Comparison of ENCODE assay signal across 11 cellular contexts in the genomic region with DNA sequence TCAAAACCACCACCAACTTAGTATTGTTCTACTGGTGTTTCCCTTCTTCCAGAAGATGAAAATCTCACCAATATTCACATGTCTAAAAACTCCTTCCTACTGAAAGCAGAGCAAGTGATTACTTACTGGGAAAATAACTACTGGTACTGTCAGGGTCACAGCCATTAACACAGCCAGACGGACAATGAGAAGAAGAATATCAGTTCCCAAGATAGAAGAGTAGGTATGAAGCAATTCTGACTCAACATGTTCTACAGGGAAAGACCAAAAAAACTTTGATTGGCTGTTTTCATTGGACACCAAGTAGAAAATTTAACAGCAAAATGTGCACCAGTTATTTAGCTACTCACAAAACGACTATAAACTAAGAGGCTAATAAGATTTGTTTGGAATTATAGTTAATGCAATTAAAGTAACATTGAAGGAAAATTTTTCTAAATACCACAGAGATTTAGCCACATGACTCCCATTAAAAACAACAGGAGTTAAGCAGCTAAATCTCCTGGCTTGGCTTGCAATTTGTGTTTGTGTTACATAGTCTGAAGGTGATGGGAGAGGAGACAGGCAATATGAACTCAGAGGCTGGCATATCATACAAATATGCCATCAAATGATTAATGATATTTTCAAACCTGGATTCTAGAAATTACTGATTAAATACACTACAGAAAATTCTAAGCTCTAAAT. TPM values are rescaled to one million over a fixed set of nuclear protein-coding genes. Genes with fewer than 3 reads are reported as not detected.
DNase-seq lines count a peak whose midpoint lies in the region; ATAC-seq, FAIRE-seq and TF ChIP-seq lines count a peak whose summit lies in the region.
"Had no signal": no experiment of that assay in that cellular context is flagged by ENCODE, and none has a peak within 500 bp of the region (broad histone marks: within the 10 kb centered on the region; RNA-seq: fewer than 3 reads in every experiment).

No MANE protein-coding gene starts in this region.

- no peak overlapping the region for H3K4me3 Mint-ChIP-seq in CD14-positive monocyte
- H3K4me3 Mint-ChIP-seq in natural killer cell treated with Interleukin-12 subunit alpha and Interleukin-12 subunit beta and Interleukin-15 and Interleukin-18, amount 100 ng/mL, for 72 hours: peak overlapping the region; percentile 8

- no peak overlapping the region for H3K4me2 ChIP-seq in GM12878 (ENCODE audit: control insufficient read depth, insufficient read depth)

- in situ Hi-C loops in GM12878 (cut with MboI): no loop called here

- BruUV-seq in GM12878 (replicated peaks; lab: Mats Ljungman, UMichigan): no TSS peak

- H3K36me3 ChIP-seq in GM12878 (ENCODE audit: control insufficient read depth in 2 of 2, insufficient read depth in 2 of 2, low read length in 1 of 2): peaks cover 6 to 57% of the 10 kb centered on the region in 2 experiments

- peaks cover 36% of the 10 kb centered on the region for H3K4me1 ChIP-seq in GM12878 (ENCODE audit: control insufficient read depth, insufficient read depth, low read length)

- 0% methylated on average over 2 of the region's 2 CpGs for WGBS in GM12878 (ENCODE audit: insufficient coverage, insufficient replicate concordance, low lambda C conversion rate, missing lambda C conversion rate)

- H3K27me3 Mint-ChIP-seq in CD14-positive monocyte (ENCODE audit: low read depth in 3 of 3): no peaks in the 10 kb centered on the region
- H3K27me3 Mint-ChIP-seq in natural killer cell treated with Interleukin-12 subunit alpha and Interleukin-12 subunit beta and Interleukin-15 and Interleukin-18, amount 100 ng/mL, for 72 hours: no peaks in the 10 kb centered on the region

- H3K4me3 ChIP-seq in GM12878: peak overlapping the region; percentile 23; the same call in 1 of the 2 replicates

- FAIRE-seq in GM12878 (lab: Jason Lieb, UNC): peak; percentile 31
- FAIRE-seq: endometrium had no signal

- no peak for TF ChIP-seq RAD21 in GM12878 (IDR thresholded peaks at IDR 0.05; ENCODE audit: insufficient read depth, low read depth, low read length)

- intact Hi-C loops in CD14-positive monocyte (cut with micrococcal nuclease) (no loop called here), GM12878 (cut with micrococcal nuclease; ENCODE audit: unreplicated experiment) (no loop called here)

- H4K20me1 ChIP-seq in GM12878 (ENCODE audit: control insufficient read depth, insufficient read depth): no peaks in the 10 kb centered on the region

- no peak overlapping the region for H3K9ac ChIP-seq in GM12878 (ENCODE audit: control insufficient read depth, insufficient read depth, low read length)

- no peaks in the 10 kb centered on the region for H3K9me3 ChIP-seq in GM12878 (replicated peaks; ENCODE audit: control insufficient read depth, insufficient read depth, low read length)

- H3K9me3 Mint-ChIP-seq in CD14-positive monocyte: no peaks in the 10 kb centered on the region
- H3K9me3 Mint-ChIP-seq in natural killer cell treated with Interleukin-12 subunit alpha and Interleukin-12 subunit beta and Interleukin-15 and Interleukin-18, amount 100 ng/mL, for 72 hours: no peaks in the 10 kb centered on the region

- no peak for TF ChIP-seq POLR2A in GM12878 (IDR thresholded peaks at IDR 0.05; ENCODE audit: low read depth, low read length)

- RAD21 ChIA-PET in GM12878 (lab: Charles Lee; ENCODE audit: unreplicated experiment): interaction anchor here (0.9 to 3.6 kb wide), 5 partner anchors 23 to 298 kb away, joined by 3 to 13 read pairs (median 12); no protein-coding TSS in a partner anchor

- TF ChIP-seq EP300 in GM12878 (IDR thresholded peaks at IDR 0.05; ENCODE audit: borderline replicate concordance in 1 of 2, control insufficient read depth in 1 of 2, low read depth in 2 of 2, low read length in 2 of 2): no peak

- no peak for TF ChIP-seq CTCF in CD14-positive monocyte (IDR thresholded peaks at IDR 0.05)
- TF ChIP-seq CTCF in GM12878 (IDR thresholded peaks at IDR 0.05 in 2 of 3, conservative IDR thresholded peaks at IDR 0.05 in 1 of 3; ENCODE audit: control insufficient read depth in 2 of 3, extremely low read depth in 1 of 3, insufficient read depth in 1 of 3, low read depth in 3 of 3, low read length in 3 of 3): no peak

- CTCF ChIA-PET in GM12878 (lab: Yijun Ruan, JAX): interaction anchor here (0.6 to 2.2 kb wide), 14 partner anchors 9 to 664 kb away, joined by 3 to 6 read pairs (median 3); a partner anchor contains a TSS

- SMC1A ChIA-PET in GM12878 (lab: Charles Lee; ENCODE audit: uncharacterized antibody, unreplicated experiment): interaction anchor here (0.6 to 5.3 kb wide), 15 partner anchors 19 to 591 kb away, joined by 3 to 30 read pairs (median 4); a partner anchor contains a TSS

- peak overlapping the region; percentile 4 to 84 (median 23) for H3K27ac Mint-ChIP-seq in CD14-positive monocyte
- H3K27ac Mint-ChIP-seq in natural killer cell treated with Interleukin-12 subunit alpha and Interleukin-12 subunit beta and Interleukin-15 and Interleukin-18, amount 100 ng/mL, for 72 hours: peak overlapping the region; percentile 14 to 73

- H3K79me2 ChIP-seq in GM12878 (ENCODE audit: control insufficient read depth, insufficient read depth, low read length): peaks cover 35% of the 10 kb centered on the region

- no peak for DNase-seq in CD14-positive monocyte (ENCODE audit: low spot score)
- DNase-seq in LHCN-M2 (ENCODE audit: low read depth): peak; percentile 59
- no peak for DNase-seq in GM12878 (ENCODE audit: low read depth, low spot score)
- DNase-seq in natural killer cell treated with Interleukin-12 subunit alpha and Interleukin-12 subunit beta and Interleukin-15 and Interleukin-18, amount 100 ng/mL, for 72 hours (ENCODE audit: low spot score): no peak
- no peak for DNase-seq in Ammon's horn (ENCODE audit: low spot score)
- DNase-seq in NCI-H748 treated with DMSO at 0.1 percent for 48 hours (lab: John Stamatoyannopoulos, UW): no peak
- DNase-seq: DMS 273 treated with DMSO at 0.1 percent for 48 hours; stimulated activated naive CD4-positive, alpha-beta T cell had no signal

- H3K4me1 Mint-ChIP-seq in CD14-positive monocyte: peaks cover 39% of the 10 kb centered on the region
- peaks cover 47 to 58% of the 10 kb centered on the region in 2 donors for H3K4me1 Mint-ChIP-seq in natural killer cell treated with Interleukin-12 subunit alpha and Interleukin-12 subunit beta and Interleukin-15 and Interleukin-18, amount 100 ng/mL, for 72 hours (ENCODE audit: low read depth in 2 of 2)

- H3K27me3 ChIP-seq in GM12878 (replicated peaks in 1 of 2; ENCODE audit: control insufficient read depth in 2 of 2, insufficient read depth in 2 of 2, low read length in 1 of 2): no peaks in the 10 kb centered on the region

- POLR2A ChIA-PET in GM12878 (lab: Charles Lee): interaction anchor here (1.0 kb wide), 2 partner anchors 21 to 296 kb away, joined by 3 read pairs; no protein-coding TSS in a partner anchor

- ATAC-seq in GM12878 (no peak), GM19395 (IDR thresholded peaks at IDR 0.05; ENCODE audit: unreplicated experiment) (no peak), HG03139 (IDR thresholded peaks at IDR 0.05; ENCODE audit: unreplicated experiment) (no peak)
- ATAC-seq in natural killer cell treated with Interleukin-12 subunit alpha and Interleukin-12 subunit beta and Interleukin-15 and Interleukin-18, amount 100 ng/mL, for 72 hours: no peak

- peaks cover 85 to 88% of the 10 kb centered on the region in 2 donors for H3K36me3 Mint-ChIP-seq in CD14-positive monocyte
- H3K36me3 Mint-ChIP-seq in natural killer cell treated with Interleukin-12 subunit alpha and Interleukin-12 subunit beta and Interleukin-15 and Interleukin-18, amount 100 ng/mL, for 72 hours: peaks cover 75% of the 10 kb centered on the region

- no peak overlapping the region for H3K27ac ChIP-seq in GM12878 (ENCODE audit: control insufficient read depth, insufficient read depth)

- no peak overlapping the region for H2AFZ ChIP-seq in GM12878 (ENCODE audit: control insufficient read depth, low read depth, low read length)

TF ChIP-seq in GM12878, 131 proteins besides CTCF, POLR2A, EP300 and RAD21:
- TF ChIP-seq JUNB (IDR thresholded peaks at IDR 0.05) (0 out of 2 replicates have a peak, but pooled peaks have one; percentile 16), FOXM1 (IDR thresholded peaks at IDR 0.05; ENCODE audit: low read depth, low read length) (peak; percentile 21; the same call in 1 of the 2 replicates), RUNX3 (IDR thresholded peaks at IDR 0.05; ENCODE audit: low read length) (peak; percentile 19; the same call in 1 of the 2 replicates), ZSCAN29 (IDR thresholded peaks at IDR 0.05) (no peak), CREB1 (IDR thresholded peaks at IDR 0.05; ENCODE audit: low read depth) (0 out of 2 replicates have a peak, but pooled peaks have one; percentile 10)

RNA-seq across cellular contexts. Expression of a gene that starts 9.5 kb away (rescaled TPM):
- polyA plus RNA-seq in CD14-positive monocyte: 10 to 100 TPM; 33.8 to 48.7 TPM
- total RNA-seq in LHCN-M2 (2014; rRNA removed): 427 and 497 TPM in 2 replicates
- polyA plus RNA-seq in LHCN-M2 (2012): 124 TPM
- total RNA-seq in GM12878 (2013; cell fraction: nucleolus; rRNA removed): 920 and 952 TPM in 2 replicates
- 117 and 156 TPM in 2 replicates for total RNA-seq in GM12878 (2014; rRNA removed)
- 109 and 111 TPM in 2 replicates for total RNA-seq in GM12878 (2014; rRNA removed; fragmentation: Illumina TruSeq; extraction: Trizol)
- total RNA-seq in GM12878 (2021): 112 and 118 TPM in 2 replicates
- polyA plus RNA-seq in GM12878 (2011; ENCODE audit: low read depth): 21.8 TPM
- 103 and 142 TPM in 2 replicates for polyA plus RNA-seq in GM12878 (2011; rRNA removed)
- 39.8 and 59.5 TPM in 2 replicates for polyA plus RNA-seq in GM12878 (2011; cell fraction: cytosol; rRNA removed)
- polyA plus RNA-seq in GM12878 (2011; cell fraction: nucleus; rRNA removed): 187 and 191 TPM in 2 replicates
- polyA plus RNA-seq in GM12878 (2012): 37.4 and 49.1 TPM in 2 replicates
- polyA plus RNA-seq in GM12878 (2014; fragmentation: Illumina TruSeq; extraction: Trizol): 84.2 and 115 TPM in 2 replicates
- polyA plus RNA-seq in GM12878 (2014; fragmentation: Nextera tagmentation; extraction: Ambion mirVana): 10 to 100 TPM; 36.2 to 47.3 TPM
- 48.4 and 61.8 TPM in 2 replicates for polyA plus RNA-seq in GM12878 (2014; rRNA removed)
- polyA plus RNA-seq in GM12878 (2016; fragmentation: Nextera tagmentation; extraction: Ambion mirVana): 10 to 100 TPM; 69.2 to 75.3 TPM
- 84.7 and 105 TPM in 2 replicates for polyA minus RNA-seq in GM12878 (2011; rRNA and poly(A)+ RNA removed)
- polyA minus RNA-seq in GM12878 (2011; cell fraction: cytosol; rRNA and poly(A)+ RNA removed): 40.1 and 47.0 TPM in 2 replicates
- 239 and 256 TPM in 2 replicates for polyA minus RNA-seq in GM12878 (2011; cell fraction: nucleus; rRNA and poly(A)+ RNA removed)
- total RNA-seq in natural killer cell treated with Interleukin-12 subunit alpha and Interleukin-12 subunit beta and Interleukin-15 and Interleukin-18, amount 100 ng/mL, for 72 hours: 100 to 1,000 TPM; 129 to 192 TPM
